ENCODE assay signal across 25 cellular contexts in the genomic region with DNA sequence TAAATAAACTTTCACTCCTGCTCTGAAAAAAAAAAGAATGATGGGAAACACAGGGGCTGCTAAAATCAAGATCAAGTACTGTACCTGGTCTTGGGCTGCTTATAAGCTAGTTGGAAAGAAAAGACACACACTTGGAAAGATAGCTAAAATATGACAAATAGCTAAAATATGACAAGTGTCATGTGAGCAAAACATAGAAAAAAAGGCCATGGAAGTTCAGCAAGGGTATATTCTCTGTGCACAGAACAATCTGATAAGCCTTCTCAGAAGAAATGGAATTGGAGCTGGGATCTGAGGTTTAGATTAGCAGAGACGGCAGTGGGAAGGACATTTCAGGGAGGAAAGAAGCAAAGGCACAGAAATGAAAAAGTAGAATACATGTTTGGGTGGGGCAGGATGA.
A peak's percentile ranks its signal among the peaks of the same experiment; 100 is the strongest.
DNase-seq lines count a peak whose midpoint lies in the region; ATAC-seq, FAIRE-seq and TF ChIP-seq lines count a peak whose summit lies in the region.
"Had no signal": no experiment of that assay in that cellular context is flagged by ENCODE, and none has a peak within 500 bp of the region (broad histone marks: within the 10 kb centered on the region; RNA-seq: fewer than 3 reads in every experiment).

No MANE protein-coding gene starts in this region.

- ATAC-seq in K562 (no peak), mucosa of descending colon (no peak)

- H3K36me3 ChIP-seq in WERI-Rb-1 (no peaks in the 10 kb centered on the region), K562 (ENCODE audit: control insufficient read depth, insufficient read depth, low read length) (no peaks in the 10 kb centered on the region), mucosa of descending colon (ENCODE audit: low read depth) (no peaks in the 10 kb centered on the region)
- H3K36me3 ChIP-seq: BE2C, BLaER1 had no signal

- FAIRE-seq in K562 (lab: Jason Lieb, UNC), result peak; percentile 54
- FAIRE-seq: A204.1, G401.6, GM12891, GM19239 had no signal

- no peaks in the 10 kb centered on the region for H3K79me2 ChIP-seq in K562 (ENCODE audit: control insufficient read depth, insufficient read depth, low read length)

- DNase-seq in EH (ENCODE audit: low read depth) (peak; percentile 9), WERI-Rb-1 (peak; percentile 14), K562 (ENCODE audit: extremely low read depth in 1 of 4, low spot score in 3 of 4) (peak in 1 of 4 experiments; percentile 9), NCI-H446 treated with DMSO at 0.1 percent for 48 hours (lab: John Stamatoyannopoulos, UW) (no peak), mucosa of descending colon (no peak), NCI-H2227 (lab: John Stamatoyannopoulos, UW; ENCODE audit: unreplicated experiment) (no peak)
- DNase-seq: 8988T; ACHN; BE2C; C1 segment of cervical spinal cord; CD4-positive, alpha-beta memory T cell; CD4-positive, CD25-positive, alpha-beta regulatory T cell; CD8-positive, alpha-beta memory T cell; COR-L47; DMS 273 treated with DMSO at 0.1 percent for 48 hours; DMS153; DMS53; DMS79; DND-41; GF-D8 had no signal

- in situ Hi-C loops in K562 (cut with MboI), result no loop called here

- H3K27me3 ChIP-seq in WERI-Rb-1 (ENCODE audit: insufficient read depth, low read depth, severe bottlenecking) (no peaks in the 10 kb centered on the region), K562 (ENCODE audit: control insufficient read depth in 2 of 2, insufficient read depth in 2 of 2, low read length in 2 of 2) (no peaks in the 10 kb centered on the region)
- H3K27me3 ChIP-seq: BLaER1 had no signal

- H3K9me1 ChIP-seq in K562 (ENCODE audit: control insufficient read depth, insufficient read depth, low read length), result no peaks in the 10 kb centered on the region

- H3K27ac ChIP-seq in WERI-Rb-1, result no peak overlapping the region
- H3K27ac ChIP-seq in K562 (ENCODE audit: extremely low read depth, low read depth, low read length), result no peak overlapping the region
- H3K27ac ChIP-seq: BLaER1 had no signal

- POLR2A ChIA-PET in K562 (lab: Yijun Ruan, JAX), result interaction anchor here (0.7 kb wide), 3 partner anchors 9 to 175 kb away, joined by 3 read pairs; no protein-coding TSS in a partner anchor

- CTCF ChIA-PET in K562 (lab: Yijun Ruan, JAX; ENCODE audit: low intra/inter-chr PET ratio), result no interaction called here

- H3K9ac ChIP-seq in K562 (ENCODE audit: insufficient read depth in 1 of 2, low read depth in 2 of 2, low read length in 2 of 2), result no peak overlapping the region
- H3K9ac ChIP-seq: BLaER1 had no signal

- H3K4me3 ChIP-seq in WERI-Rb-1 (ENCODE audit: low read depth, low read length) (no peak overlapping the region), K562 (no peak overlapping the region), mucosa of descending colon (no peak overlapping the region)
- H3K4me3 ChIP-seq: BLaER1 had no signal

- H4K20me1 ChIP-seq in K562 (replicated peaks; ENCODE audit: control insufficient read depth, insufficient read depth, low read length), result no peaks in the 10 kb centered on the region
- H4K20me1 ChIP-seq: BLaER1 had no signal

- no peak for TF ChIP-seq POLR2A in K562 (conservative IDR thresholded peaks at IDR 0.05)

- intact Hi-C loops in K562 (cut with micrococcal nuclease), result no loop called here
- intact Hi-C loops in mucosa of descending colon (cut with DNase I, micrococcal nuclease), result no loop called here

- TF ChIP-seq CTCF in WERI-Rb-1 (IDR thresholded peaks at IDR 0.05; ENCODE audit: low read depth, low read length) (no peak), K562 (IDR thresholded peaks at IDR 0.05 in 2 of 3, conservative IDR thresholded peaks at IDR 0.05 in 1 of 3; ENCODE audit: insufficient read depth in 2 of 3, low read depth in 1 of 3, low read length in 3 of 3) (no peak), mucosa of descending colon (IDR thresholded peaks at IDR 0.05) (no peak)

- 0% methylated on average over 1 of the region's 1 CpG for WGBS in K562 (ENCODE audit: insufficient coverage, low coverage, missing lambda C conversion rate)

- peaks cover 6% of the 10 kb centered on the region for H3K9me3 ChIP-seq in WERI-Rb-1 (ENCODE audit: severe bottlenecking)
- H3K9me3 ChIP-seq in K562 (replicated peaks; ENCODE audit: control insufficient read depth, insufficient read depth, low read depth, low read length), result no peaks in the 10 kb centered on the region
- no peaks in the 10 kb centered on the region for H3K9me3 ChIP-seq in mucosa of descending colon
- H3K9me3 ChIP-seq: BE2C had no signal

- H3K4me2 ChIP-seq in K562 (ENCODE audit: insufficient read depth, low read length), result no peak overlapping the region
- H3K4me2 ChIP-seq: BLaER1 had no signal

- no peak overlapping the region for H2AFZ ChIP-seq in K562 (ENCODE audit: low read depth, low read length)

- TF ChIP-seq EP300 in K562 (IDR thresholded peaks at IDR 0.05; ENCODE audit: low read length), result no peak

- no peaks in the 10 kb centered on the region; a peak in 1 of 5 replicates for H3K4me1 ChIP-seq in K562 (replicated peaks in 1 of 2; ENCODE audit: control insufficient read depth in 2 of 2, insufficient read depth in 2 of 2, low read length in 2 of 2)
- no peaks in the 10 kb centered on the region for H3K4me1 ChIP-seq in mucosa of descending colon (ENCODE audit: low read depth)
- H3K4me1 ChIP-seq: BE2C, BLaER1 had no signal

- TF ChIP-seq RAD21 in K562 (CRISPR knock-in tag; conservative IDR thresholded peaks at IDR 0.05 in 1 of 2, IDR thresholded peaks at IDR 0.05 in 1 of 2), result no peak

- BruUV-seq in K562 (replicated peaks; lab: Mats Ljungman, UMichigan), result no TSS peak

TF ChIP-seq in K562, 482 proteins besides CTCF, POLR2A, EP300 and RAD21 (continues in another document):
- no peak for TF ChIP-seq SMARCB1 (IDR thresholded peaks at IDR 0.05; ENCODE audit: insufficient read length, low read depth)
- TF ChIP-seq MEF2A (IDR thresholded peaks at IDR 0.05; ENCODE audit: control insufficient read depth, low read depth, low read length), result no peak
- TF ChIP-seq LARP7 (IDR thresholded peaks at IDR 0.05), result no peak
- TF ChIP-seq IRF2 (CRISPR knock-in tag; IDR thresholded peaks at IDR 0.05), result no peak
- no peak for TF ChIP-seq ZNF253 (CRISPR knock-in tag; conservative IDR thresholded peaks at IDR 0.05)
- TF ChIP-seq EHMT2 (IDR thresholded peaks at IDR 0.05), result 0 out of 2 replicates have a peak, but pooled peaks have one; percentile 7
- TF ChIP-seq EZH2 (IDR thresholded peaks at IDR 0.05; ENCODE audit: borderline replicate concordance, low read depth, low read length), result no peak
- TF ChIP-seq GABPA (tag; conservative IDR thresholded peaks at IDR 0.05; ENCODE audit: low read depth), result no peak
- TF ChIP-seq MYC (IDR thresholded peaks at IDR 0.05; ENCODE audit: low read depth, low read length), result no peak
- no peak for TF ChIP-seq MYC (CRISPR knock-in tag; IDR thresholded peaks at IDR 0.05; ENCODE audit: borderline replicate concordance, low read depth)
- TF ChIP-seq MEIS2 (IDR thresholded peaks at IDR 0.05; ENCODE audit: partially characterized antibody), result peak; percentile 75
- peak; percentile 43 for TF ChIP-seq FOSL1 (tag; conservative IDR thresholded peaks at IDR 0.05)

Comparison
In these comparisons a context has a peak if more than half of its experiments do, and no peak if none do; other contexts are left out.
1. DNase-seq: peak in EH (single experiment) and WERI-Rb-1 (single experiment); none in NCI-H446 treated with DMSO at 0.1 percent for 48 hours (single experiment), mucosa of descending colon (0 of 3) and NCI-H2227 (single experiment).